9 cellular contexts compared by ENCODE assay signal in genomic region chr2:19538411-19538963, GRCh38.
DNase-seq lines count a peak whose midpoint lies in the region; ATAC-seq, FAIRE-seq and TF ChIP-seq lines count a peak whose summit lies in the region.
"Had no signal": no experiment of that assay in that cellular context is flagged by ENCODE, and none has a peak within 500 bp of the region (broad histone marks: within the 10 kb centered on the region; RNA-seq: fewer than 3 reads in every experiment).

No MANE protein-coding gene starts in this region.

- H3K27me3 Mint-ChIP-seq in astrocyte (ENCODE audit: low read depth, unreplicated experiment), result no peaks in the 10 kb centered on the region
- H3K27me3 Mint-ChIP-seq in T-helper 17 cell, result no peaks in the 10 kb centered on the region
- H3K27me3 Mint-ChIP-seq in naive thymus-derived CD4-positive, alpha-beta T cell, result peaks cover 0 to 4% (median 0%) of the 10 kb centered on the region in 5 donors
- H3K27me3 Mint-ChIP-seq: memory B cell had no signal

- H3K9me3 ChIP-seq in astrocyte (ENCODE audit: insufficient read depth, low read depth, low read length) (no peaks in the 10 kb centered on the region), T-helper 17 cell (ENCODE audit: control insufficient read depth, low read length, poor library complexity, severe bottlenecking) (no peaks in the 10 kb centered on the region)
- H3K9me3 ChIP-seq in naive thymus-derived CD4-positive, alpha-beta T cell (ENCODE audit: control insufficient read depth in 2 of 3, low read length in 3 of 3), result no peaks in the 10 kb centered on the region
- H3K9me3 ChIP-seq: SJSA1 had no signal

- H3K4me3 Mint-ChIP-seq in astrocyte (ENCODE audit: unreplicated experiment) (no peak overlapping the region), T-helper 17 cell (no peak overlapping the region)
- no peak overlapping the region for H3K4me3 Mint-ChIP-seq in naive thymus-derived CD4-positive, alpha-beta T cell
- H3K4me3 Mint-ChIP-seq: memory B cell had no signal

- H3K4me3 ChIP-seq in astrocyte (ENCODE audit: insufficient read depth, low read depth, low read length), result no peak overlapping the region
- no peak overlapping the region for H3K4me3 ChIP-seq in naive thymus-derived CD4-positive, alpha-beta T cell (ENCODE audit: low read length)
- H3K4me3 ChIP-seq: SJSA1 had no signal

- no peak overlapping the region for H3K27ac Mint-ChIP-seq in astrocyte (ENCODE audit: unreplicated experiment)
- no peak overlapping the region for H3K27ac Mint-ChIP-seq in T-helper 17 cell
- H3K27ac Mint-ChIP-seq in naive thymus-derived CD4-positive, alpha-beta T cell, result no peak overlapping the region
- H3K27ac Mint-ChIP-seq: memory B cell had no signal

- H3K36me3 Mint-ChIP-seq in astrocyte (ENCODE audit: low read depth, unreplicated experiment), result no peaks in the 10 kb centered on the region
- no peaks in the 10 kb centered on the region for H3K36me3 Mint-ChIP-seq in T-helper 17 cell (ENCODE audit: low read depth)
- H3K36me3 Mint-ChIP-seq in naive thymus-derived CD4-positive, alpha-beta T cell, result no peaks in the 10 kb centered on the region
- H3K36me3 Mint-ChIP-seq: memory B cell had no signal

- peaks cover 12% of the 10 kb centered on the region for H3K4me1 ChIP-seq in astrocyte (ENCODE audit: insufficient read depth, low read length)
- H3K4me1 ChIP-seq in naive thymus-derived CD4-positive, alpha-beta T cell (ENCODE audit: control insufficient read depth in 2 of 2, insufficient read depth in 2 of 2, low read length in 2 of 2), result no peaks in the 10 kb centered on the region
- H3K4me1 ChIP-seq: SJSA1 had no signal

- H3K4me1 Mint-ChIP-seq in astrocyte (ENCODE audit: low read depth, unreplicated experiment) (peaks cover 22% of the 10 kb centered on the region), T-helper 17 cell (peaks cover 3% of the 10 kb centered on the region)
- H3K4me1 Mint-ChIP-seq in naive thymus-derived CD4-positive, alpha-beta T cell, result no peaks in the 10 kb centered on the region
- H3K4me1 Mint-ChIP-seq: memory B cell had no signal

- intact Hi-C loops in naive thymus-derived CD4-positive, alpha-beta T cell (cut with micrococcal nuclease), result no loop called here

- ATAC-seq in T-helper 17 cell, result no peak
- no peak for ATAC-seq in naive thymus-derived CD4-positive, alpha-beta T cell
- no peak for ATAC-seq in HG03139 (IDR thresholded peaks at IDR 0.05; ENCODE audit: unreplicated experiment)

- H3K79me2 ChIP-seq in astrocyte (ENCODE audit: insufficient read depth, low read length), result no peaks in the 10 kb centered on the region

- H3K27me3 ChIP-seq in astrocyte (ENCODE audit: insufficient read depth, low read length), result no peaks in the 10 kb centered on the region
- H3K27me3 ChIP-seq in naive thymus-derived CD4-positive, alpha-beta T cell (ENCODE audit: control insufficient read depth in 2 of 2, insufficient read depth in 2 of 2, low read length in 2 of 2), result no peaks in the 10 kb centered on the region
- H3K27me3 ChIP-seq: SJSA1 had no signal

- H3K36me3 ChIP-seq in astrocyte (ENCODE audit: insufficient read depth, low read length), result no peaks in the 10 kb centered on the region
- no peaks in the 10 kb centered on the region for H3K36me3 ChIP-seq in naive thymus-derived CD4-positive, alpha-beta T cell (ENCODE audit: control insufficient read depth in 2 of 3, insufficient read depth in 3 of 3, low read length in 3 of 3)
- H3K36me3 ChIP-seq: SJSA1 had no signal

- H4K20me1 ChIP-seq in astrocyte (ENCODE audit: insufficient read depth, low read length), result no peaks in the 10 kb centered on the region

- peak overlapping the region; percentile 55 for H3K27ac ChIP-seq in astrocyte (ENCODE audit: low read depth, low read length)
- H3K27ac ChIP-seq in naive thymus-derived CD4-positive, alpha-beta T cell (ENCODE audit: low read depth, low read length), result no peak overlapping the region
- H3K27ac ChIP-seq: SJSA1 had no signal

- peaks cover 4% of the 10 kb centered on the region for H3K9me3 Mint-ChIP-seq in astrocyte (ENCODE audit: unreplicated experiment)
- peaks cover 0 to 12% (median 0%) of the 10 kb centered on the region in 11 donors for H3K9me3 Mint-ChIP-seq in naive thymus-derived CD4-positive, alpha-beta T cell

- no peak overlapping the region for H2AFZ ChIP-seq in astrocyte (ENCODE audit: low read depth, low read length)

- peak overlapping the region; percentile 69 for H3K4me2 ChIP-seq in astrocyte (ENCODE audit: low read length)

- FAIRE-seq in astrocyte (lab: Jason Lieb, UNC), result peak; percentile 92
- peak; percentile 97 for FAIRE-seq in urothelium cell line (lab: Jason Lieb, UNC)

- TF ChIP-seq CTCF in astrocyte (IDR thresholded peaks at IDR 0.05; ENCODE audit: insufficient read depth, low read depth, low read length), result no peak

- DNase-seq in HS-27A (ENCODE audit: low read depth), result peak; percentile 90
- DNase-seq in astrocyte (ENCODE audit: low read depth), result peak; percentile 98
- DNase-seq in islet precursor cell, result peak; percentile 80
- peak; percentile 85 for DNase-seq in urothelium cell line (ENCODE audit: low spot score)
- DNase-seq in T-helper 17 cell, result no peak
- DNase-seq in naive thymus-derived CD4-positive, alpha-beta T cell, result no peak

- H3K9ac ChIP-seq in astrocyte (ENCODE audit: low read length), result no peak overlapping the region

- CTCF ChIA-PET in naive thymus-derived CD4-positive, alpha-beta T cell (lab: Charles Lee), result no interaction called here

- POLR2A ChIA-PET in naive thymus-derived CD4-positive, alpha-beta T cell (lab: Charles Lee), result no interaction called here

Comparison
In these comparisons a context has a peak if more than half of its experiments do, and no peak if none do; other contexts are left out.
1. DNase-seq: peak in HS-27A (single experiment), astrocyte (single experiment), islet precursor cell (single experiment) and urothelium cell line (single experiment); none in T-helper 17 cell (0 of 3) and naive thymus-derived CD4-positive, alpha-beta T cell (0 of 9).